In genomic region chr5:172870807-172871431, GRCh38 we compare ENCODE assay signal across 14 cellular contexts. TPM values are rescaled to one million over a fixed set of nuclear protein-coding genes. Genes with fewer than 3 reads are reported as not detected.
DNase-seq lines count a peak whose midpoint lies in the region; ATAC-seq and TF ChIP-seq lines count a peak whose summit lies in the region.
"Had no signal": no experiment of that assay in that cellular context is flagged by ENCODE, and none has a peak within 500 bp of the region (broad histone marks: within the 10 kb centered on the region; RNA-seq: fewer than 3 reads in every experiment).

No MANE protein-coding gene starts in this region.

- no peaks in the 10 kb centered on the region for H3K27me3 ChIP-seq in AG04450 (ENCODE audit: control insufficient read depth, insufficient read depth, low read length)
- no peaks in the 10 kb centered on the region for H3K27me3 ChIP-seq in prostate gland (replicated peaks; ENCODE audit: insufficient read depth)

- TF ChIP-seq CTCF in AG04450 (IDR thresholded peaks at IDR 0.05; ENCODE audit: low read depth, low read length), result no peak
- no peak for TF ChIP-seq CTCF in activated B cell treated with CpG ODN at 0.5 μM for 24 hours (IDR thresholded peaks at IDR 0.05)
- TF ChIP-seq CTCF in prostate gland (IDR thresholded peaks at IDR 0.05), result no peak

- TF ChIP-seq POLR2A in prostate gland (IDR thresholded peaks at IDR 0.05), result no peak

- H3K36me3 ChIP-seq in prostate gland, result no peaks in the 10 kb centered on the region

- H3K4me3 ChIP-seq in AG04450 (ENCODE audit: low read depth, low read length) (no peak overlapping the region), prostate gland (no peak overlapping the region)
- H3K4me3 ChIP-seq: GM12878 had no signal

- ATAC-seq in activated B cell treated with CpG ODN at 0.5 μM for 24 hours (ENCODE audit: low read depth), result peak; percentile 36
- no peak for ATAC-seq in HG03196 (IDR thresholded peaks at IDR 0.05; ENCODE audit: unreplicated experiment)
- ATAC-seq: GM12878 had no signal

- intact Hi-C loops in activated B cell treated with CpG ODN at 0.5 μM for 24 hours (cut with micrococcal nuclease) (loop anchor here (2.0 kb wide), 1 partner anchor 20 kb away; no protein-coding TSS in a partner anchor), prostate gland (cut with DNase I) (no loop called here)
- intact Hi-C loops in activated T-helper 1 cell treated with anti-CD3 and anti-CD28 coated beads, Interleukin-12 subunit alpha, Interleukin-12 subunit beta, Interleukin-2, Interleukin-4 antibody, amounts not matched to agents 30 ng/mL and 10 ng/mL and 1 ng/mL, durations not matched to agents 14 hours and 24 hours and 36 hours (cut with micrococcal nuclease), result no loop called here

- CTCF ChIA-PET in AG04450 (lab: Charles Lee) (no interaction called here), activated B cell treated with CpG ODN at 0.5 μM for 24 hours (lab: Charles Lee) (interaction anchor here (1.6 kb wide), 1 partner anchor 100 kb away, joined by 3 read pairs; the partner anchor contains the start of gene DUSP1)

- peaks cover 29% of the 10 kb centered on the region for H3K4me1 Mint-ChIP-seq in activated B cell treated with CpG ODN at 0.5 μM for 24 hours
- peaks cover 9% of the 10 kb centered on the region for H3K4me1 Mint-ChIP-seq in activated T-helper 1 cell treated with anti-CD3 and anti-CD28 coated beads, Interleukin-12 subunit alpha, Interleukin-12 subunit beta, Interleukin-2, Interleukin-4 antibody, amounts not matched to agents 30 ng/mL and 10 ng/mL and 1 ng/mL, durations not matched to agents 14 hours and 24 hours and 36 hours (ENCODE audit: low read depth)

- H3K27me3 Mint-ChIP-seq in activated B cell treated with CpG ODN at 0.5 μM for 24 hours, result no peaks in the 10 kb centered on the region
- no peaks in the 10 kb centered on the region for H3K27me3 Mint-ChIP-seq in activated T-helper 1 cell treated with anti-CD3 and anti-CD28 coated beads, Interleukin-12 subunit alpha, Interleukin-12 subunit beta, Interleukin-2, Interleukin-4 antibody, amounts not matched to agents 30 ng/mL and 10 ng/mL and 1 ng/mL, durations not matched to agents 14 hours and 24 hours and 36 hours (ENCODE audit: insufficient read depth)
- H3K27me3 Mint-ChIP-seq: activated naive CD4-positive, alpha-beta T cell treated with anti-CD3 and anti-CD28 coated beads, Interleukin-2, amount 10 ng/mL, durations not matched to agents 7 days and 5 days; stimulated activated naive CD8-positive, alpha-beta T cell treated with anti-CD3 and anti-CD28 coated beads, Interleukin-15, Interleukin-2, amounts not matched to agents 100 ng/mL and 50 ng/mL, for 24 hours had no signal

- no peak for DNase-seq in AG04450 (ENCODE audit: low read depth, low spot score)
- no peak for DNase-seq in activated B cell treated with CpG ODN at 0.5 μM for 24 hours
- peak; percentile 72 for DNase-seq in iris pigment epithelial cell (ENCODE audit: low read depth)
- no peak for DNase-seq in prostate gland (ENCODE audit: low spot score)
- DNase-seq in activated T-helper 1 cell treated with anti-CD3 and anti-CD28 coated beads, Interleukin-12 subunit alpha, Interleukin-12 subunit beta, Interleukin-2, Interleukin-4 antibody, amounts not matched to agents 30 ng/mL and 10 ng/mL and 1 ng/mL, durations not matched to agents 14 hours and 24 hours and 36 hours (ENCODE audit: low spot score), result no peak
- no peak for DNase-seq in SW480 (ENCODE audit: low spot score)
- DNase-seq in NCI-H2227 treated with DMSO at 0.1 percent for 48 hours (lab: John Stamatoyannopoulos, UW), result no peak
- DNase-seq: activated naive CD4-positive, alpha-beta T cell treated with anti-CD3 and anti-CD28 coated beads, Interleukin-2, amount 10 ng/mL, durations not matched to agents 7 days and 5 days; AML-193; H7; NCI-H510A treated with DMSO at 0.1 percent for 48 hours had no signal

- peaks cover 43% of the 10 kb centered on the region for H3K4me1 ChIP-seq in prostate gland (replicated peaks)

- H3K4me3 Mint-ChIP-seq in activated B cell treated with CpG ODN at 0.5 μM for 24 hours, result no peak overlapping the region
- H3K4me3 Mint-ChIP-seq in activated T-helper 1 cell treated with anti-CD3 and anti-CD28 coated beads, Interleukin-12 subunit alpha, Interleukin-12 subunit beta, Interleukin-2, Interleukin-4 antibody, amounts not matched to agents 30 ng/mL and 10 ng/mL and 1 ng/mL, durations not matched to agents 14 hours and 24 hours and 36 hours, result no peak overlapping the region
- H3K4me3 Mint-ChIP-seq: activated naive CD4-positive, alpha-beta T cell treated with anti-CD3 and anti-CD28 coated beads, Interleukin-2, amount 10 ng/mL, durations not matched to agents 7 days and 5 days; stimulated activated naive CD8-positive, alpha-beta T cell treated with anti-CD3 and anti-CD28 coated beads, Interleukin-15, Interleukin-2, amounts not matched to agents 100 ng/mL and 50 ng/mL, for 24 hours had no signal

- peaks cover 7% of the 10 kb centered on the region for H3K36me3 Mint-ChIP-seq in activated B cell treated with CpG ODN at 0.5 μM for 24 hours (ENCODE audit: low read depth)
- no peaks in the 10 kb centered on the region for H3K36me3 Mint-ChIP-seq in activated T-helper 1 cell treated with anti-CD3 and anti-CD28 coated beads, Interleukin-12 subunit alpha, Interleukin-12 subunit beta, Interleukin-2, Interleukin-4 antibody, amounts not matched to agents 30 ng/mL and 10 ng/mL and 1 ng/mL, durations not matched to agents 14 hours and 24 hours and 36 hours (ENCODE audit: low read depth)

- WGBS in prostate gland, result 60% methylated on average over 16 of the region's 16 CpGs

- no peaks in the 10 kb centered on the region for H3K9me3 ChIP-seq in AG04450 (ENCODE audit: control insufficient read depth, insufficient read depth, low read length)
- no peaks in the 10 kb centered on the region for H3K9me3 ChIP-seq in prostate gland

- H3K27ac ChIP-seq in AG04450 (ENCODE audit: low read depth, low read length), result peak overlapping the region; percentile 91
- H3K27ac ChIP-seq in prostate gland, result peak overlapping the region; percentile 79 to 80

- no peak overlapping the region for H3K27ac Mint-ChIP-seq in activated B cell treated with CpG ODN at 0.5 μM for 24 hours
- H3K27ac Mint-ChIP-seq in activated T-helper 1 cell treated with anti-CD3 and anti-CD28 coated beads, Interleukin-12 subunit alpha, Interleukin-12 subunit beta, Interleukin-2, Interleukin-4 antibody, amounts not matched to agents 30 ng/mL and 10 ng/mL and 1 ng/mL, durations not matched to agents 14 hours and 24 hours and 36 hours, result no peak overlapping the region
- H3K27ac Mint-ChIP-seq: activated naive CD4-positive, alpha-beta T cell treated with anti-CD3 and anti-CD28 coated beads, Interleukin-2, amount 10 ng/mL, durations not matched to agents 7 days and 5 days; stimulated activated naive CD8-positive, alpha-beta T cell treated with anti-CD3 and anti-CD28 coated beads, Interleukin-15, Interleukin-2, amounts not matched to agents 100 ng/mL and 50 ng/mL, for 24 hours had no signal

- POLR2A ChIA-PET in AG04450 (lab: Yijun Ruan, JAX), result interaction anchor here (3.5 kb wide), 1 partner anchor 99 kb away, joined by 29 read pairs; the partner anchor contains the start of gene DUSP1
- POLR2A ChIA-PET in activated B cell treated with CpG ODN at 0.5 μM for 24 hours (lab: Charles Lee), result interaction anchor here (0.9 to 1.2 kb wide), 2 partner anchors 19 to 21 kb away, joined by 3 read pairs; no protein-coding TSS in a partner anchor

- H3K9me3 Mint-ChIP-seq in activated B cell treated with CpG ODN at 0.5 μM for 24 hours, result no peaks in the 10 kb centered on the region
- no peaks in the 10 kb centered on the region for H3K9me3 Mint-ChIP-seq in activated T-helper 1 cell treated with anti-CD3 and anti-CD28 coated beads, Interleukin-12 subunit alpha, Interleukin-12 subunit beta, Interleukin-2, Interleukin-4 antibody, amounts not matched to agents 30 ng/mL and 10 ng/mL and 1 ng/mL, durations not matched to agents 14 hours and 24 hours and 36 hours
- H3K9me3 Mint-ChIP-seq: activated naive CD4-positive, alpha-beta T cell treated with anti-CD3 and anti-CD28 coated beads, Interleukin-2, amount 10 ng/mL, durations not matched to agents 7 days and 5 days; stimulated activated naive CD8-positive, alpha-beta T cell treated with anti-CD3 and anti-CD28 coated beads, Interleukin-15, Interleukin-2, amounts not matched to agents 100 ng/mL and 50 ng/mL, for 24 hours had no signal

RNA-seq across cellular contexts. Expression of gene ERGIC1, which starts 36.9 kb away (rescaled TPM):
- polyA plus RNA-seq in AG04450 (2011; rRNA removed), result 137 and 177 TPM in 2 replicates
- 230 and 322 TPM in 2 replicates for polyA minus RNA-seq in AG04450 (2011; rRNA and poly(A)+ RNA removed)
- total RNA-seq in activated B cell treated with CpG ODN at 0.5 μM for 24 hours (69.6 and 72.5 TPM in 2 replicates), prostate gland (100 to 1,000 TPM; 228 to 380 TPM)
- total RNA-seq in activated T-helper 1 cell treated with anti-CD3 and anti-CD28 coated beads, Interleukin-12 subunit alpha, Interleukin-12 subunit beta, Interleukin-2, Interleukin-4 antibody, amounts not matched to agents 30 ng/mL and 10 ng/mL and 1 ng/mL, durations not matched to agents 14 hours and 24 hours and 36 hours, result 47.4 and 47.9 TPM in 2 replicates
